Comparison of ENCODE assay signal across 11 cellular contexts in genomic region chr17:75124819-75125162, GRCh38. TPM values are rescaled to one million over a fixed set of nuclear protein-coding genes. Genes with fewer than 3 reads are reported as not detected.
DNase-seq lines count a peak whose midpoint lies in the region; ATAC-seq and TF ChIP-seq lines count a peak whose summit lies in the region.
"Had no signal": no experiment of that assay in that cellular context is flagged by ENCODE, and none has a peak within 500 bp of the region (broad histone marks: within the 10 kb centered on the region; RNA-seq: fewer than 3 reads in every experiment).

No MANE protein-coding gene starts in this region.

- no peak overlapping the region for H3K4me3 Mint-ChIP-seq in activated naive CD8-positive, alpha-beta T cell treated with anti-CD3 and anti-CD28 coated beads for 36 hours

- H3K27me3 ChIP-seq in lower lobe of right lung (ENCODE audit: low read depth): no peaks in the 10 kb centered on the region

- TF ChIP-seq CTCF in lower lobe of right lung (IDR thresholded peaks at IDR 0.05): no peak

- H3K27ac Mint-ChIP-seq in activated naive CD8-positive, alpha-beta T cell treated with anti-CD3 and anti-CD28 coated beads for 36 hours: peak overlapping the region; percentile 30

- no peaks in the 10 kb centered on the region for H3K9me3 Mint-ChIP-seq in activated naive CD8-positive, alpha-beta T cell treated with anti-CD3 and anti-CD28 coated beads for 36 hours

- H3K4me1 ChIP-seq in lower lobe of right lung (peaks cover 25% of the 10 kb centered on the region), urinary bladder (ENCODE audit: insufficient read depth) (no peaks in the 10 kb centered on the region)

- 90% methylated on average over 4 of the region's 4 CpGs for whole genome bisulfite sequencing in urinary bladder

- peaks cover 23% of the 10 kb centered on the region for H3K4me1 Mint-ChIP-seq in activated naive CD8-positive, alpha-beta T cell treated with anti-CD3 and anti-CD28 coated beads for 36 hours

- peak; percentile 2 to 6 for ATAC-seq in left cardiac atrium
- ATAC-seq in left ventricle myocardium superior: no peak
- ATAC-seq in lower lobe of right lung: peak in 1 of 2 donors; percentile 18
- no peak for ATAC-seq in HG03342 (IDR thresholded peaks at IDR 0.05; ENCODE audit: unreplicated experiment)

- no peaks in the 10 kb centered on the region for H3K27me3 Mint-ChIP-seq in activated naive CD8-positive, alpha-beta T cell treated with anti-CD3 and anti-CD28 coated beads for 36 hours

- H3K4me3 ChIP-seq in lower lobe of right lung (no peak overlapping the region), urinary bladder (ENCODE audit: low read depth, low read length) (no peak overlapping the region)

- H3K36me3 Mint-ChIP-seq in activated naive CD8-positive, alpha-beta T cell treated with anti-CD3 and anti-CD28 coated beads for 36 hours: peaks cover 12% of the 10 kb centered on the region

- H3K9me3 ChIP-seq in lower lobe of right lung: no peaks in the 10 kb centered on the region

- H3K27ac ChIP-seq in lower lobe of right lung (peak overlapping the region; percentile 83), urinary bladder (ENCODE audit: low read depth) (peak overlapping the region; percentile 19)

- intact Hi-C loops in left cardiac atrium (cut with DNase I): no loop called here
- intact Hi-C loops in left ventricle myocardium superior (cut with micrococcal nuclease): no loop called here
- intact Hi-C loops in lower lobe of right lung (cut with DNase I): no loop called here

- DNase-seq in left cardiac atrium: no peak
- DNase-seq in left ventricle myocardium superior: no peak
- no peak for DNase-seq in activated naive CD8-positive, alpha-beta T cell treated with anti-CD3 and anti-CD28 coated beads for 36 hours
- DNase-seq in lower lobe of right lung: no peak
- no peak for DNase-seq in hypothalamus (lab: John Stamatoyannopoulos, UW)
- no peak for DNase-seq in GM03348 (ENCODE audit: low spot score)
- DNase-seq: glutamatergic neuron, midbrain, NCI-H82 had no signal

- H3K36me3 ChIP-seq in lower lobe of right lung (peaks cover 30% of the 10 kb centered on the region), urinary bladder (ENCODE audit: insufficient read depth) (no peaks in the 10 kb centered on the region)

RNA-seq across cellular contexts. Expression of gene NT5C, which starts 6.8 kb away (rescaled TPM):
- total RNA-seq in left cardiac atrium (10 to 100 TPM; 27.2 to 28.4 TPM), left ventricle myocardium superior (25.5 TPM), lower lobe of right lung (34.9 TPM), urinary bladder (29.8 TPM)
- 10 to 100 TPM; 71.2 to 74.8 TPM for total RNA-seq in activated naive CD8-positive, alpha-beta T cell treated with anti-CD3 and anti-CD28 coated beads for 36 hours
- polyA plus RNA-seq in urinary bladder: 82.1 TPM

RNA-seq across cellular contexts. Expression of gene ARMC7, which starts 15.0 kb away (rescaled TPM):
- total RNA-seq in left cardiac atrium (1 to 10 TPM; 5.8 to 6.7 TPM), left ventricle myocardium superior (6.0 TPM), lower lobe of right lung (16.7 TPM), urinary bladder (2.5 TPM)
- 1 to 10 TPM; 6.5 to 6.6 TPM for total RNA-seq in activated naive CD8-positive, alpha-beta T cell treated with anti-CD3 and anti-CD28 coated beads for 36 hours
- 9.6 TPM for polyA plus RNA-seq in urinary bladder

RNA-seq across cellular contexts. Expression of gene JPT1, which starts 29.5 kb away (rescaled TPM):
- 10 to 100 TPM; 16.4 to 19.7 TPM for total RNA-seq in left cardiac atrium
- 14.0 TPM for total RNA-seq in left ventricle myocardium superior
- total RNA-seq in activated naive CD8-positive, alpha-beta T cell treated with anti-CD3 and anti-CD28 coated beads for 36 hours: 100 to 1,000 TPM; 245 to 250 TPM
- total RNA-seq in lower lobe of right lung: 61.1 TPM
- 49.8 TPM for total RNA-seq in urinary bladder
- polyA plus RNA-seq in urinary bladder: 43.9 TPM

RNA-seq across cellular contexts. Expression of gene SLC16A5, which starts 37.0 kb away (rescaled TPM):
- total RNA-seq in left cardiac atrium: 10 to 100 TPM in 1 of 2 donors, 1 to 10 TPM in 1; 7.2 to 14.3 TPM
- total RNA-seq in left ventricle myocardium superior: 7.2 TPM
- total RNA-seq in activated naive CD8-positive, alpha-beta T cell treated with anti-CD3 and anti-CD28 coated beads for 36 hours: 1 to 10 TPM; 2.1 TPM
- total RNA-seq in lower lobe of right lung: 32.3 TPM
- total RNA-seq in urinary bladder: 17.6 TPM
- 13.2 TPM for polyA plus RNA-seq in urinary bladder

RNA-seq across cellular contexts. Expression of gene SUMO2, which starts 58.0 kb away (rescaled TPM):
- total RNA-seq in left cardiac atrium (100 to 1,000 TPM; 231 to 246 TPM), left ventricle myocardium superior (221 TPM), lower lobe of right lung (351 TPM), urinary bladder (150 TPM)
- 100 to 1,000 TPM; 623 to 655 TPM for total RNA-seq in activated naive CD8-positive, alpha-beta T cell treated with anti-CD3 and anti-CD28 coated beads for 36 hours
- 98.3 TPM for polyA plus RNA-seq in urinary bladder

Comparison
In these comparisons a context has a peak if more than half of its experiments do, and no peak if none do; other contexts are left out.
1. ATAC-seq: peak in left cardiac atrium (2 of 2); none in left ventricle myocardium superior (single experiment) and HG03342 (single experiment).